Comparison of ENCODE assay signal across 8 cellular contexts in the genomic region with DNA sequence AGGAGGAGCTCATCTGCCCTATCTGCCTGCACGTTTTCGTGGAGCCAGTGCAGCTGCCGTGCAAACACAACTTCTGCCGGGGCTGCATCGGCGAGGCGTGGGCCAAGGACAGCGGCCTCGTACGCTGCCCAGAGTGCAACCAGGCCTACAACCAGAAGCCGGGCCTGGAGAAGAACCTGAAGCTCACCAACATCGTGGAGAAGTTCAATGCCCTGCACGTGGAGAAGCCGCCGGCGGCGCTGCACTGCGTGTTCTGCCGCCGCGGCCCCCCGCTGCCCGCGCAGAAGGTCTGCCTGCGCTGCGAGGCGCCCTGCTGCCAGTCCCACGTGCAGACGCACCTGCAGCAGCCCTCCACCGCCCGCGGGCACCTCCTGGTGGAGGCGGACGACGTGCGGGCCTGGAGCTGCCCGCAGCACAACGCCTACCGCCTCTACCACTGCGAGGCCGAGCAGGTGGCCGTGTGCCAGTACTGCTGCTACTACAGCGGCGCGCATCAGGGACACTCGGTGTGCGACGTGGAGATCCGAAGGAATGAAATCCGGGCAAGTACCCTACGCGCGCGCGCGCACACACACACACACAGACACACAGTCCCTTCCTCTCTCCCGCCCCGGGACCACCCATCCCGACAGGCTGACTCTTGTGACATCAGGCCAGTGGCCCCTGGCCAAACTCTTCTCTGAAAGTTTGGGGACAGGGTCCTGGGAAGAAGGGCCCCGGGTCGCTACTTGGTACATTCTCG. TPM values are rescaled to one million over a fixed set of nuclear protein-coding genes. Genes with fewer than 3 reads are reported as not detected.
DNase-seq lines count a peak whose midpoint lies in the region; ATAC-seq and TF ChIP-seq lines count a peak whose summit lies in the region.

No MANE protein-coding gene starts in this region.

- H3K9ac ChIP-seq in endocrine pancreas (ENCODE audit: control insufficient read depth, insufficient read depth, low read length): peak overlapping the region; percentile 88

- peak overlapping the region; percentile 35 for H3K4me3 ChIP-seq in endocrine pancreas (ENCODE audit: control insufficient read depth, insufficient read depth, low read length)

- no peaks in the 10 kb centered on the region for H3K4me1 ChIP-seq in endocrine pancreas (ENCODE audit: control insufficient read depth, insufficient read depth, low read length)

- peak overlapping the region; percentile 97 for H3K27ac ChIP-seq in C4-2B

- H3K27ac Mint-ChIP-seq in activated CD8-positive, alpha-beta memory T cell treated with anti-CD3 and anti-CD28 coated beads, Interleukin-2, amount 10 ng/mL, durations not matched to agents 7 days and 5 days: peak overlapping the region; percentile 98
- H3K27ac Mint-ChIP-seq in mesothelial cell of epicardium: peak overlapping the region; percentile 98

- H3K4me1 Mint-ChIP-seq in activated CD8-positive, alpha-beta memory T cell treated with anti-CD3 and anti-CD28 coated beads, Interleukin-2, amount 10 ng/mL, durations not matched to agents 7 days and 5 days: peaks cover 42% of the 10 kb centered on the region
- H3K4me1 Mint-ChIP-seq in mesothelial cell of epicardium: peaks cover 52% of the 10 kb centered on the region

- H3K36me3 ChIP-seq in endocrine pancreas (ENCODE audit: control insufficient read depth, insufficient read depth, low read length): no peaks in the 10 kb centered on the region

- H3K27me3 ChIP-seq in endocrine pancreas (ENCODE audit: control insufficient read depth, insufficient read depth, low read length): no peaks in the 10 kb centered on the region

- no peaks in the 10 kb centered on the region for H3K9me3 Mint-ChIP-seq in activated CD8-positive, alpha-beta memory T cell treated with anti-CD3 and anti-CD28 coated beads, Interleukin-2, amount 10 ng/mL, durations not matched to agents 7 days and 5 days (ENCODE audit: low read depth)
- no peaks in the 10 kb centered on the region for H3K9me3 Mint-ChIP-seq in mesothelial cell of epicardium

- peak overlapping the region; percentile 94 for H3K4me3 Mint-ChIP-seq in activated CD8-positive, alpha-beta memory T cell treated with anti-CD3 and anti-CD28 coated beads, Interleukin-2, amount 10 ng/mL, durations not matched to agents 7 days and 5 days
- H3K4me3 Mint-ChIP-seq in mesothelial cell of epicardium: peak overlapping the region; percentile 97

- TF ChIP-seq CTCF in C4-2B (conservative IDR thresholded peaks at IDR 0.05): peak; percentile 88
- TF ChIP-seq CTCF in mesothelial cell of epicardium (IDR thresholded peaks at IDR 0.05; ENCODE audit: unreplicated experiment): peak; percentile 40

- H3K9me3 ChIP-seq in endocrine pancreas (ENCODE audit: control insufficient read depth, low read length): no peaks in the 10 kb centered on the region

- H3K27me3 Mint-ChIP-seq in activated CD8-positive, alpha-beta memory T cell treated with anti-CD3 and anti-CD28 coated beads, Interleukin-2, amount 10 ng/mL, durations not matched to agents 7 days and 5 days: no peaks in the 10 kb centered on the region
- no peaks in the 10 kb centered on the region for H3K27me3 Mint-ChIP-seq in mesothelial cell of epicardium (ENCODE audit: low read depth)

- peak; percentile 19 for ATAC-seq in HG02642 (IDR thresholded peaks at IDR 0.05; ENCODE audit: poor library complexity, unreplicated experiment)
- peak; percentile 11 for ATAC-seq in activated CD8-positive, alpha-beta memory T cell treated with anti-CD3 and anti-CD28 coated beads, Interleukin-2, amount 10 ng/mL, durations not matched to agents 7 days and 5 days
- ATAC-seq in GM18861 (IDR thresholded peaks at IDR 0.05; ENCODE audit: unreplicated experiment): no peak

- peaks cover 20% of the 10 kb centered on the region for H3K36me3 Mint-ChIP-seq in activated CD8-positive, alpha-beta memory T cell treated with anti-CD3 and anti-CD28 coated beads, Interleukin-2, amount 10 ng/mL, durations not matched to agents 7 days and 5 days
- H3K36me3 Mint-ChIP-seq in mesothelial cell of epicardium: no peaks in the 10 kb centered on the region

- CTCF ChIA-PET in activated CD8-positive, alpha-beta memory T cell treated with anti-CD3 and anti-CD28 coated beads, Interleukin-2, amount 10 ng/mL, durations not matched to agents 7 days and 5 days (lab: Charles Lee): interaction anchor here (0.7 to 4.5 kb wide), 16 partner anchors 9 to 194 kb away, joined by 3 to 52 read pairs (median 5); a partner anchor contains a TSS

- peak; percentile 79 for DNase-seq in NCI-H82 (lab: John Stamatoyannopoulos, UW)
- DNase-seq in activated CD8-positive, alpha-beta memory T cell treated with anti-CD3 and anti-CD28 coated beads, Interleukin-2, amount 10 ng/mL, durations not matched to agents 7 days and 5 days: peak; percentile 87
- DNase-seq in mesothelial cell of epicardium (ENCODE audit: low spot score in 2 of 2, unreplicated experiment in 2 of 2): peak; percentile 71 to 80
- DNase-seq in stimulated activated CD8-positive, alpha-beta memory T cell treated with anti-CD3 and anti-CD28 coated beads, Interleukin-15, amount 100 ng/mL, for 48 hours (ENCODE audit: low read depth in 2 of 2): peak; percentile 69

RNA-seq across cellular contexts. Expression of a gene that starts 0.5 kb away (rescaled TPM):
- total RNA-seq in activated CD8-positive, alpha-beta memory T cell treated with anti-CD3 and anti-CD28 coated beads, Interleukin-2, amount 10 ng/mL, durations not matched to agents 7 days and 5 days: 10 to 100 TPM; 58.7 to 86.9 TPM
- total RNA-seq in mesothelial cell of epicardium: 74.3 to 85.3 TPM (median 79.2 TPM) in 3 replicates
